ENCODE assay signal across 9 cellular contexts in genomic region chr12:26471560-26471959, GRCh38.
A peak's percentile ranks its signal among the peaks of the same experiment; 100 is the strongest.
DNase-seq lines count a peak whose midpoint lies in the region; ATAC-seq, FAIRE-seq and TF ChIP-seq lines count a peak whose summit lies in the region.
"Had no signal": no experiment of that assay in that cellular context is flagged by ENCODE, and none has a peak within 500 bp of the region (broad histone marks: within the 10 kb centered on the region; RNA-seq: fewer than 3 reads in every experiment).

No MANE protein-coding gene starts in this region.

- H4K20me1 ChIP-seq in astrocyte (ENCODE audit: insufficient read depth, low read length), result no peaks in the 10 kb centered on the region

- CTCF ChIA-PET in CD4-positive, alpha-beta memory T cell (lab: Charles Lee; ENCODE audit: partially characterized antibody), result no interaction called here

- no peak overlapping the region for H3K27ac Mint-ChIP-seq in astrocyte (ENCODE audit: unreplicated experiment)
- peak overlapping the region in 1 of 7 donors; percentile 16 for H3K27ac Mint-ChIP-seq in CD4-positive, alpha-beta memory T cell

- H3K9me3 ChIP-seq in astrocyte (ENCODE audit: insufficient read depth, low read depth, low read length) (no peaks in the 10 kb centered on the region), tibial artery (no peaks in the 10 kb centered on the region)
- H3K9me3 ChIP-seq in CD4-positive, alpha-beta memory T cell (ENCODE audit: control insufficient read depth in 1 of 2, low read length in 2 of 2), result no peaks in the 10 kb centered on the region

- peaks cover 5% of the 10 kb centered on the region for H3K4me1 Mint-ChIP-seq in astrocyte (ENCODE audit: low read depth, unreplicated experiment)
- H3K4me1 Mint-ChIP-seq in CD4-positive, alpha-beta memory T cell, result peaks cover 0 to 1% (median 0%) of the 10 kb centered on the region in 4 donors

- H3K4me2 ChIP-seq in astrocyte (ENCODE audit: low read length), result no peak overlapping the region

- no peak for FAIRE-seq in astrocyte (lab: Jason Lieb, UNC)
- FAIRE-seq: bronchial epithelial cell had no signal

- H3K36me3 Mint-ChIP-seq in astrocyte (ENCODE audit: low read depth, unreplicated experiment), result peaks cover 7% of the 10 kb centered on the region
- H3K36me3 Mint-ChIP-seq in CD4-positive, alpha-beta memory T cell, result peaks cover 47 to 63% of the 10 kb centered on the region in 2 donors

- intact Hi-C loops in CD4-positive, alpha-beta memory T cell (cut with micrococcal nuclease), result no loop called here
- intact Hi-C loops in tibial artery (cut with DNase I; ENCODE audit: low total_unique reads), result no loop called here

- no peaks in the 10 kb centered on the region for H3K36me3 ChIP-seq in astrocyte (ENCODE audit: insufficient read depth, low read length)
- H3K36me3 ChIP-seq in CD4-positive, alpha-beta memory T cell (ENCODE audit: insufficient read depth, low read length), result peaks cover 4% of the 10 kb centered on the region
- peaks cover 6 to 17% (median 10%) of the 10 kb centered on the region in 3 donors for H3K36me3 ChIP-seq in tibial artery

- H3K27ac ChIP-seq in astrocyte (ENCODE audit: low read depth, low read length) (no peak overlapping the region), tibial artery (no peak overlapping the region)
- no peak overlapping the region for H3K27ac ChIP-seq in CD4-positive, alpha-beta memory T cell (ENCODE audit: low read depth, low read length)

- peak; percentile 76 for DNase-seq in GDM1 (lab: John Stamatoyannopoulos, UW)
- peak; percentile 63 for DNase-seq in astrocyte (ENCODE audit: low read depth)
- peak; percentile 18 for DNase-seq in smooth muscle cell of the brain vasculature (ENCODE audit: low read depth, low spot score)
- DNase-seq in activated effector memory CD4-positive, alpha-beta T cell treated with anti-CD3 and anti-CD28 coated beads, Interleukin-2, amount 50 U/mL, for 16 hours, result no peak
- DNase-seq in CD4-positive, alpha-beta memory T cell, result no peak
- no peak for DNase-seq in tibial artery

- no peaks in the 10 kb centered on the region for H3K27me3 Mint-ChIP-seq in astrocyte (ENCODE audit: low read depth, unreplicated experiment)
- no peaks in the 10 kb centered on the region for H3K27me3 Mint-ChIP-seq in CD4-positive, alpha-beta memory T cell

- no peak overlapping the region for H2AFZ ChIP-seq in astrocyte (ENCODE audit: low read depth, low read length)

- POLR2A ChIA-PET in CD4-positive, alpha-beta memory T cell (lab: Charles Lee; ENCODE audit: partially characterized antibody), result no interaction called here

- H3K27me3 ChIP-seq in astrocyte (ENCODE audit: insufficient read depth, low read length) (no peaks in the 10 kb centered on the region), tibial artery (no peaks in the 10 kb centered on the region)
- no peaks in the 10 kb centered on the region for H3K27me3 ChIP-seq in CD4-positive, alpha-beta memory T cell (ENCODE audit: insufficient read depth, low read length)

- H3K4me1 ChIP-seq in astrocyte (ENCODE audit: insufficient read depth, low read length), result no peaks in the 10 kb centered on the region
- H3K4me1 ChIP-seq in CD4-positive, alpha-beta memory T cell (ENCODE audit: insufficient read depth, low read length), result no peaks in the 10 kb centered on the region
- H3K4me1 ChIP-seq in tibial artery, result no peaks in the 10 kb centered on the region

- ATAC-seq in GM19468 (IDR thresholded peaks at IDR 0.05; ENCODE audit: extremely low read depth, unreplicated experiment) (peak; percentile 41), HG03457 (IDR thresholded peaks at IDR 0.05; ENCODE audit: unreplicated experiment) (peak; percentile 65)

- no peak for TF ChIP-seq CTCF in astrocyte (IDR thresholded peaks at IDR 0.05; ENCODE audit: insufficient read depth, low read depth, low read length)
- TF ChIP-seq CTCF in tibial artery (IDR thresholded peaks at IDR 0.05), result no peak

- H3K4me3 Mint-ChIP-seq in astrocyte (ENCODE audit: unreplicated experiment), result no peak overlapping the region
- no peak overlapping the region for H3K4me3 Mint-ChIP-seq in CD4-positive, alpha-beta memory T cell

- H3K9me3 Mint-ChIP-seq in astrocyte (ENCODE audit: unreplicated experiment), result no peaks in the 10 kb centered on the region
- H3K9me3 Mint-ChIP-seq in CD4-positive, alpha-beta memory T cell, result no peaks in the 10 kb centered on the region

- H3K4me3 ChIP-seq in astrocyte (ENCODE audit: insufficient read depth, low read depth, low read length) (no peak overlapping the region), tibial artery (no peak overlapping the region)
- no peak overlapping the region for H3K4me3 ChIP-seq in CD4-positive, alpha-beta memory T cell (ENCODE audit: low read length in 2 of 2)

- no peak overlapping the region for H3K9ac ChIP-seq in astrocyte (ENCODE audit: low read length)

- H3K79me2 ChIP-seq in astrocyte (ENCODE audit: insufficient read depth, low read length), result no peaks in the 10 kb centered on the region

Comparison
In these comparisons a context has a peak if more than half of its experiments do, and no peak if none do; other contexts are left out.
1. DNase-seq: peak in GDM1 (single experiment), astrocyte (single experiment) and smooth muscle cell of the brain vasculature (single experiment); none in activated effector memory CD4-positive, alpha-beta T cell treated with anti-CD3 and anti-CD28 coated beads, Interleukin-2, amount 50 U/mL, for 16 hours (single experiment), CD4-positive, alpha-beta memory T cell (0 of 5) and tibial artery (0 of 2).